13 cellular contexts compared by ENCODE assay signal in genomic region chr6:87682310-87682709, GRCh38. TPM values are rescaled to one million over a fixed set of nuclear protein-coding genes. Genes with fewer than 3 reads are reported as not detected.
DNase-seq lines count a peak whose midpoint lies in the region; ATAC-seq and FAIRE-seq lines count a peak whose summit lies in the region.
"Had no signal": no experiment of that assay in that cellular context is flagged by ENCODE, and none has a peak within 500 bp of the region (broad histone marks: within the 10 kb centered on the region; RNA-seq: fewer than 3 reads in every experiment).

No MANE protein-coding gene starts in this region.

- H3K27ac ChIP-seq in small intestine (ENCODE audit: low read depth in 1 of 2, low read length in 1 of 2) = no peak overlapping the region

- H3K9me3 Mint-ChIP-seq in activated CD8-positive, alpha-beta memory T cell treated with anti-CD3 and anti-CD28 coated beads, Interleukin-2, amount 10 ng/mL, durations not matched to agents 7 days and 5 days (ENCODE audit: low read depth) = peaks cover 2% of the 10 kb centered on the region
- H3K9me3 Mint-ChIP-seq in stimulated activated naive B cell treated with anti-CD40 and anti-IgM and Interleukin-4, amounts not matched to agents 10 μg/mL and 1 μg/mL and 100 μg/mL, for 72 hours = no peaks in the 10 kb centered on the region

- peaks cover 59% of the 10 kb centered on the region for H3K36me3 Mint-ChIP-seq in activated CD8-positive, alpha-beta memory T cell treated with anti-CD3 and anti-CD28 coated beads, Interleukin-2, amount 10 ng/mL, durations not matched to agents 7 days and 5 days
- peaks cover 37 to 58% of the 10 kb centered on the region in 2 donors for H3K36me3 Mint-ChIP-seq in stimulated activated naive B cell treated with anti-CD40 and anti-IgM and Interleukin-4, amounts not matched to agents 10 μg/mL and 1 μg/mL and 100 μg/mL, for 72 hours

- H3K4me3 ChIP-seq in small intestine (ENCODE audit: low read depth in 1 of 2, low read length in 2 of 2) = no peak overlapping the region

- FAIRE-seq in small intestine (lab: Jason Lieb, UNC) = no peak
- FAIRE-seq: TTC549 had no signal

- CTCF ChIA-PET in activated CD8-positive, alpha-beta memory T cell treated with anti-CD3 and anti-CD28 coated beads, Interleukin-2, amount 10 ng/mL, durations not matched to agents 7 days and 5 days (lab: Charles Lee) = interaction anchor here (0.8 to 2.8 kb wide), 5 partner anchors 8 to 151 kb away, joined by 3 to 9 read pairs (median 4); no protein-coding TSS in a partner anchor

- peaks cover 4 to 7% of the 10 kb centered on the region in 2 donors for H3K36me3 ChIP-seq in small intestine (ENCODE audit: control insufficient read depth in 2 of 2, insufficient read depth in 2 of 2, low read length in 2 of 2)

- no peak overlapping the region for H3K4me3 Mint-ChIP-seq in activated CD8-positive, alpha-beta memory T cell treated with anti-CD3 and anti-CD28 coated beads, Interleukin-2, amount 10 ng/mL, durations not matched to agents 7 days and 5 days
- peak overlapping the region; percentile 7 to 36 for H3K4me3 Mint-ChIP-seq in stimulated activated naive B cell treated with anti-CD40 and anti-IgM and Interleukin-4, amounts not matched to agents 10 μg/mL and 1 μg/mL and 100 μg/mL, for 72 hours

- no peaks in the 10 kb centered on the region for H3K9me3 ChIP-seq in small intestine (ENCODE audit: control insufficient read depth, low read depth)

- ATAC-seq in activated CD8-positive, alpha-beta memory T cell treated with anti-CD3 and anti-CD28 coated beads, Interleukin-2, amount 10 ng/mL, durations not matched to agents 7 days and 5 days = peak; percentile 87
- ATAC-seq in HG02884 (IDR thresholded peaks at IDR 0.05; ENCODE audit: unreplicated experiment) = peak; percentile 91
- peak; percentile 68 to 84 for ATAC-seq in stimulated activated naive B cell treated with anti-CD40 and anti-IgM and Interleukin-4, amounts not matched to agents 10 μg/mL and 1 μg/mL and 100 μg/mL, for 72 hours (replicated peaks)

- H3K27ac Mint-ChIP-seq in activated CD8-positive, alpha-beta memory T cell treated with anti-CD3 and anti-CD28 coated beads, Interleukin-2, amount 10 ng/mL, durations not matched to agents 7 days and 5 days = peak overlapping the region; percentile 50
- peak overlapping the region; percentile 86 for H3K27ac Mint-ChIP-seq in stimulated activated naive B cell treated with anti-CD40 and anti-IgM and Interleukin-4, amounts not matched to agents 10 μg/mL and 1 μg/mL and 100 μg/mL, for 72 hours

- no peak for DNase-seq in activated CD8-positive, alpha-beta memory T cell treated with anti-CD3 and anti-CD28 coated beads, Interleukin-2, amount 10 ng/mL, durations not matched to agents 7 days and 5 days
- DNase-seq in activated CD8-positive, alpha-beta memory T cell treated with anti-CD3 and anti-CD28 coated beads for 24 hours = no peak
- peak; percentile 25 for DNase-seq in astrocyte of the hippocampus (ENCODE audit: low read depth, low spot score)
- no peak for DNase-seq in stimulated activated naive B cell treated with anti-CD40 and anti-IgM and Interleukin-4, amounts not matched to agents 10 μg/mL and 1 μg/mL and 100 μg/mL, for 72 hours
- no peak for DNase-seq in small intestine
- DNase-seq in MV-4-11 (lab: John Stamatoyannopoulos, UW) = no peak
- no peak for DNase-seq in NK-92 (lab: John Stamatoyannopoulos, UW; ENCODE audit: unreplicated experiment)
- DNase-seq: amniotic stem cell; OCI-M1; stimulated activated CD4-positive, alpha-beta T cell treated with anti-CD3 and anti-CD28 coated beads, Interleukin-4, amount 100 ng/mL, for 1 hour; trophoblast cell had no signal

- H3K27me3 ChIP-seq in small intestine (ENCODE audit: control insufficient read depth in 2 of 2, insufficient read depth in 2 of 2, low read length in 2 of 2) = no peaks in the 10 kb centered on the region

- H3K27me3 Mint-ChIP-seq in activated CD8-positive, alpha-beta memory T cell treated with anti-CD3 and anti-CD28 coated beads, Interleukin-2, amount 10 ng/mL, durations not matched to agents 7 days and 5 days = no peaks in the 10 kb centered on the region
- no peaks in the 10 kb centered on the region for H3K27me3 Mint-ChIP-seq in stimulated activated naive B cell treated with anti-CD40 and anti-IgM and Interleukin-4, amounts not matched to agents 10 μg/mL and 1 μg/mL and 100 μg/mL, for 72 hours

- peaks cover 63% of the 10 kb centered on the region for H3K4me1 Mint-ChIP-seq in activated CD8-positive, alpha-beta memory T cell treated with anti-CD3 and anti-CD28 coated beads, Interleukin-2, amount 10 ng/mL, durations not matched to agents 7 days and 5 days
- H3K4me1 Mint-ChIP-seq in stimulated activated naive B cell treated with anti-CD40 and anti-IgM and Interleukin-4, amounts not matched to agents 10 μg/mL and 1 μg/mL and 100 μg/mL, for 72 hours = peaks cover 23 to 49% of the 10 kb centered on the region in 2 donors

- peaks cover 3 to 10% of the 10 kb centered on the region in 2 donors for H3K4me1 ChIP-seq in small intestine (ENCODE audit: control insufficient read depth in 2 of 2, insufficient read depth in 1 of 2, low read depth in 1 of 2, low read length in 1 of 2)

RNA-seq across cellular contexts. Expression of gene AKIRIN2, which starts 19.7 kb away (rescaled TPM):
- 10 to 100 TPM; 57.3 to 64.4 TPM for total RNA-seq in activated CD8-positive, alpha-beta memory T cell treated with anti-CD3 and anti-CD28 coated beads, Interleukin-2, amount 10 ng/mL, durations not matched to agents 7 days and 5 days
- 10 to 100 TPM; 19.9 to 28.5 (median 20.0) TPM for polyA plus RNA-seq in small intestine
